8 cellular contexts compared by ENCODE assay signal in genomic region chr14:102304611-102305506, GRCh38. TPM values are rescaled to one million over a fixed set of nuclear protein-coding genes. Genes with fewer than 3 reads are reported as not detected.
DNase-seq lines count a peak whose midpoint lies in the region; ATAC-seq and TF ChIP-seq lines count a peak whose summit lies in the region.

Gene MOK, minus strand, starts transcription at chr14:102305164. Its CDS starts 196 bp downstream, at chr14:102304968.

- TF ChIP-seq CTCF in chondrocyte (IDR thresholded peaks at IDR 0.05) (no peak), kidney epithelial cell (IDR thresholded peaks at IDR 0.05; ENCODE audit: insufficient read depth, low read length, poor library complexity, severe bottlenecking) (no peak)

- peak; percentile 93 to 95 for DNase-seq in AML-193 (lab: John Stamatoyannopoulos, UW)
- DNase-seq in GM19240 (ENCODE audit: insufficient read length, low spot score) = peak; percentile 96
- peak; percentile 96 for DNase-seq in NCI-H510A treated with DMSO at 0.1 percent for 48 hours (lab: John Stamatoyannopoulos, UW)
- peak; percentile 97 for DNase-seq in activated CD4-positive, alpha-beta T cell treated with anti-CD3 and anti-CD28 coated beads for 36 hours
- peak; percentile 95 for DNase-seq in chondrocyte (ENCODE audit: low spot score)
- peak; percentile 87 for DNase-seq in kidney epithelial cell (ENCODE audit: low read depth)
- peak; percentile 95 for DNase-seq in stimulated activated CD4-positive, alpha-beta T cell treated with anti-CD3 and anti-CD28 coated beads, Interleukin-15, amount 100 ng/mL, for 24 hours

- no peaks in the 10 kb centered on the region for H3K9me3 Mint-ChIP-seq in activated CD4-positive, alpha-beta T cell treated with anti-CD3 and anti-CD28 coated beads for 36 hours (ENCODE audit: low read depth)
- no peaks in the 10 kb centered on the region for H3K9me3 Mint-ChIP-seq in chondrocyte (ENCODE audit: low read depth)

- H3K4me1 Mint-ChIP-seq in activated CD4-positive, alpha-beta T cell treated with anti-CD3 and anti-CD28 coated beads for 36 hours = peaks cover 5% of the 10 kb centered on the region
- H3K4me1 Mint-ChIP-seq in chondrocyte (ENCODE audit: low read depth) = peaks cover 13% of the 10 kb centered on the region

- CTCF ChIA-PET in activated CD4-positive, alpha-beta T cell treated with anti-CD3 and anti-CD28 coated beads for 36 hours (lab: Charles Lee) = interaction anchor here (0.6 to 3.3 kb wide), 9 partner anchors 10 to 1386 kb away, joined by 3 to 20 read pairs (median 4); no protein-coding TSS in a partner anchor

- no peaks in the 10 kb centered on the region for H3K27me3 ChIP-seq in kidney epithelial cell (ENCODE audit: control insufficient read depth, insufficient read depth, low read length)

- intact Hi-C loops in activated CD4-positive, alpha-beta T cell treated with anti-CD3 and anti-CD28 coated beads for 36 hours (cut with DNase I, micrococcal nuclease) = loop anchor here in 1 of 2 experiments (1.0 kb wide), 5 partner anchors 9 to 357 kb away; partner anchors contain the start of genes DYNC1H1 and WDR20

- H3K36me3 ChIP-seq in kidney epithelial cell (ENCODE audit: control insufficient read depth, insufficient read depth, low read length) = no peaks in the 10 kb centered on the region

- H3K27me3 Mint-ChIP-seq in activated CD4-positive, alpha-beta T cell treated with anti-CD3 and anti-CD28 coated beads for 36 hours = no peaks in the 10 kb centered on the region
- no peaks in the 10 kb centered on the region for H3K27me3 Mint-ChIP-seq in chondrocyte (ENCODE audit: low read depth)

- POLR2A ChIA-PET in activated CD4-positive, alpha-beta T cell treated with anti-CD3 and anti-CD28 coated beads for 36 hours (lab: Charles Lee) = interaction anchor here (0.6 to 1.9 kb wide), 2 partner anchors 9 to 86 kb away, joined by 3 to 6 read pairs; no protein-coding TSS in a partner anchor

- H3K27ac Mint-ChIP-seq in activated CD4-positive, alpha-beta T cell treated with anti-CD3 and anti-CD28 coated beads for 36 hours = peak within 1 kb of the TSS; percentile 60
- peak within 1 kb of the TSS; percentile 98 for H3K27ac Mint-ChIP-seq in chondrocyte (ENCODE audit: unreplicated experiment)

- H3K36me3 Mint-ChIP-seq in activated CD4-positive, alpha-beta T cell treated with anti-CD3 and anti-CD28 coated beads for 36 hours (ENCODE audit: low read depth) = no peaks in the 10 kb centered on the region
- H3K36me3 Mint-ChIP-seq in chondrocyte (ENCODE audit: low read depth) = no peaks in the 10 kb centered on the region

- H3K4me3 ChIP-seq in kidney epithelial cell (ENCODE audit: low read depth, low read length) = peak within 1 kb of the TSS; percentile 64

- ATAC-seq in HG03442 (IDR thresholded peaks at IDR 0.05; ENCODE audit: unreplicated experiment) = peak; percentile 96
- peak; percentile 98 for ATAC-seq in activated CD4-positive, alpha-beta T cell treated with anti-CD3 and anti-CD28 coated beads for 36 hours

- H3K4me3 Mint-ChIP-seq in activated CD4-positive, alpha-beta T cell treated with anti-CD3 and anti-CD28 coated beads for 36 hours = peak within 1 kb of the TSS; percentile 93
- H3K4me3 Mint-ChIP-seq in chondrocyte (ENCODE audit: unreplicated experiment) = peak within 1 kb of the TSS; percentile 95

RNA-seq across cellular contexts. Expression of gene MOK, which starts in this region (rescaled TPM):
- total RNA-seq in activated CD4-positive, alpha-beta T cell treated with anti-CD3 and anti-CD28 coated beads for 36 hours = 1 to 10 TPM; 6.5 to 6.6 TPM
- total RNA-seq in chondrocyte (3.8 to 10.1 TPM (median 4.5 TPM) in 3 replicates), kidney epithelial cell (5.1 and 6.4 TPM in 2 replicates)

Comparison
In these comparisons a context has a peak if more than half of its experiments do, and no peak if none do; other contexts are left out.
1. Peak in every context shown above with its lines: DNase-seq, ATAC-seq and H3K4me3 ChIP-seq.